In the genomic region with DNA sequence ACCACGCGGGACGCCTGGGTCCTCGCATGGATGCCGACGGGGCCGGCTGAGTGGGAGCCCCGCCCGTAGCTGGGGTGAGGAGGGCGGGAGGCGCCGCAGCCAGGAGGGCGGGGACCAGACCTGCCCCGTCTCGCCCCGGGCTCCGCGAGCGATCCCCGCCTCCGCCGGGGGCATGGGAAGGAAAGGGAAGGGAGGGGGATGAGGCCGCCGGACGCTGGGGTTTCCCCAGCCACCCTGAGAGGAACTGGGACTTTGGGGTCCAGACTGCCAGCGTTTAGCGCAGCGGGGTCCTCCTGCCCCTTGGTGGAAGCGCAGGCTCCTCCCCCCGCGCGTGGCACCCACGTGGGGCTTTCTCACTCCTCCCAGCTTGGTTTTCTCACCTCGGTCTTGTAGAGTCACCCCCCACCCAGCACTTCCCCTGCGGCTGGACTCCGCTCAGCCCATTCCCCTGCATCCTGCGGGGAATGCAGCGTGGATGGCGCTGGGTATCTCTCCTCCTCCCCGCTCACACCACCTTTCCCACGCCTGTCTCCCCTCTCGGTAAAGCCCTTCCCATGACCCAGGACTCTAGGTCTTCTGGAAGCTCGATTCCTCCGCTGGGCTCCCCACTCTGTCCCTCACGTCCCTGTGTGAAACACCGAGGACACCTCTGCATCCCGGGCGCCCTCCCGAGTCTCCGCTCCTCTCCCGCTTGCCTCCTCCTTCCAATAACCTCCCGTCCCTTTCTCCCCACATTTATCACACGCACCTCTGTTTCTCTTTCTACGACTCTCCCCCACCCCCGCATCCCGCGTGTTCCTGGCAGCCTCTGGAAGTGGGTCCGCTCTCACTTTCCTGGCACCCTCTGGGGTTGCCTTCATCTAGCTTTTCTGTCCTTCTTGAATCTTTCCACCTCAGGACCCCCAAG, we compare ENCODE assay signal across 8 cellular contexts. TPM values are rescaled to one million over a fixed set of nuclear protein-coding genes. Genes with fewer than 3 reads are reported as not detected.
DNase-seq lines count a peak whose midpoint lies in the region; ATAC-seq and TF ChIP-seq lines count a peak whose summit lies in the region.

No MANE protein-coding gene starts in this region.

- peak overlapping the region; percentile 93 for H3K4me3 ChIP-seq in fibroblast of pulmonary artery (replicated peaks; ENCODE audit: low read depth, low read length)
- peak overlapping the region; percentile 53 for H3K4me3 ChIP-seq in neuron (ENCODE audit: low read length)
- H3K4me3 ChIP-seq in subcutaneous abdominal adipose tissue (ENCODE audit: low read depth in 1 of 5, low read length in 5 of 5), result peak overlapping the region; percentile 69 to 89 (median 83)

- DNase-seq in HFFc6 (no peak), OCI-M1 (lab: John Stamatoyannopoulos, UW) (peak; percentile 86), fibroblast of pulmonary artery (ENCODE audit: low read depth) (peak; percentile 60)
- DNase-seq in activated T-cell treated with anti-CD3 and anti-CD28 coated beads, Interleukin-2, amount 50 U/mL, for 72 hours, result peak; percentile 77 to 87

- TF ChIP-seq POLR2A in GM10847 (IDR thresholded peaks at IDR 0.05; ENCODE audit: extremely low read depth, insufficient read length), result peak; percentile 61

- no peaks in the 10 kb centered on the region for H3K27me3 Mint-ChIP-seq in HFFc6 (ENCODE audit: insufficient read depth)
- no peaks in the 10 kb centered on the region for H3K27me3 Mint-ChIP-seq in activated T-cell treated with anti-CD3 and anti-CD28 coated beads, Interleukin-2, amount 50 U/mL, for 72 hours (ENCODE audit: low read depth)

- peaks cover 24% of the 10 kb centered on the region for H3K4me1 ChIP-seq in neuron (ENCODE audit: insufficient read depth, low read length)
- peaks cover 4 to 70% (median 42%) of the 10 kb centered on the region in 5 donors for H3K4me1 ChIP-seq in subcutaneous abdominal adipose tissue (ENCODE audit: control insufficient read depth in 5 of 5, insufficient read depth in 5 of 5, low read length in 5 of 5)

- H3K9ac ChIP-seq in subcutaneous abdominal adipose tissue (ENCODE audit: low read length in 5 of 5), result peak overlapping the region; percentile 9 to 80 (median 77)

- no peak for TF ChIP-seq CTCF in HFFc6 (IDR thresholded peaks at IDR 0.05)
- no peak for TF ChIP-seq CTCF in fibroblast of pulmonary artery (IDR thresholded peaks at IDR 0.05; ENCODE audit: low read length, missing control alignments)

- peak overlapping the region; percentile 73 for H2AFZ ChIP-seq in neuron (ENCODE audit: low read depth, low read length)

- peak; percentile 56 to 58 for ATAC-seq in activated T-cell treated with anti-CD3 and anti-CD28 coated beads, Interleukin-2, amount 50 U/mL, for 72 hours (replicated peaks in 1 of 2)
- no peak for ATAC-seq in GM21717 (IDR thresholded peaks at IDR 0.05; ENCODE audit: unreplicated experiment)

- H3K9me3 ChIP-seq in neuron (ENCODE audit: low read length) (no peaks in the 10 kb centered on the region), subcutaneous abdominal adipose tissue (ENCODE audit: control insufficient read depth in 5 of 5, low read length in 5 of 5) (no peaks in the 10 kb centered on the region)

- H3K27ac Mint-ChIP-seq in HFFc6, result peak overlapping the region; percentile 77
- H3K27ac Mint-ChIP-seq in activated T-cell treated with anti-CD3 and anti-CD28 coated beads, Interleukin-2, amount 50 U/mL, for 72 hours, result peak overlapping the region; percentile 96

- H3K36me3 ChIP-seq in neuron (ENCODE audit: insufficient read depth, low read length) (peaks cover 4% of the 10 kb centered on the region), subcutaneous abdominal adipose tissue (ENCODE audit: control insufficient read depth in 5 of 5, insufficient read depth in 5 of 5, low read length in 5 of 5) (peaks cover 0 to 12% (median 5%) of the 10 kb centered on the region in 5 donors)

- H3K36me3 Mint-ChIP-seq in HFFc6 (ENCODE audit: low read depth), result peaks cover 5% of the 10 kb centered on the region
- H3K36me3 Mint-ChIP-seq in activated T-cell treated with anti-CD3 and anti-CD28 coated beads, Interleukin-2, amount 50 U/mL, for 72 hours (ENCODE audit: insufficient read depth in 2 of 2), result peaks cover 15 to 30% of the 10 kb centered on the region in 2 donors

- H3K27me3 ChIP-seq in neuron (ENCODE audit: insufficient read depth, low read length) (peaks cover 20% of the 10 kb centered on the region), subcutaneous abdominal adipose tissue (ENCODE audit: control insufficient read depth in 5 of 5, insufficient read depth in 4 of 5, low read length in 5 of 5) (peaks cover 0 to 18% (median 6%) of the 10 kb centered on the region in 5 donors)

- peaks cover 30% of the 10 kb centered on the region for H3K4me1 Mint-ChIP-seq in HFFc6 (ENCODE audit: low read depth)
- H3K4me1 Mint-ChIP-seq in activated T-cell treated with anti-CD3 and anti-CD28 coated beads, Interleukin-2, amount 50 U/mL, for 72 hours (ENCODE audit: low read depth), result peaks cover 69% of the 10 kb centered on the region

- no peaks in the 10 kb centered on the region for H3K9me3 Mint-ChIP-seq in HFFc6
- peaks cover 0 to 2% of the 10 kb centered on the region in 2 donors for H3K9me3 Mint-ChIP-seq in activated T-cell treated with anti-CD3 and anti-CD28 coated beads, Interleukin-2, amount 50 U/mL, for 72 hours

- H3K4me3 Mint-ChIP-seq in HFFc6, result peak overlapping the region; percentile 99
- peak overlapping the region; percentile 86 to 97 for H3K4me3 Mint-ChIP-seq in activated T-cell treated with anti-CD3 and anti-CD28 coated beads, Interleukin-2, amount 50 U/mL, for 72 hours

- H3K27ac ChIP-seq in subcutaneous abdominal adipose tissue (ENCODE audit: low read depth, low read length), result peak overlapping the region; percentile 71

RNA-seq across cellular contexts. Expression of gene TGFB1, which starts 2.1 kb away (rescaled TPM):
- total RNA-seq in HFFc6 (2021; fragmentation: NEBNext Ultra II Directional; extraction: Animal tissue kit (Norgen Biotek cat#: 25700)), result 100 to 1,000 TPM; 150 to 163 (median 158) TPM
- total RNA-seq in activated T-cell treated with anti-CD3 and anti-CD28 coated beads, Interleukin-2, amount 50 U/mL, for 72 hours, result 10 to 100 TPM; 93.5 to 94.2 TPM

RNA-seq across cellular contexts. Expression of gene B9D2, which starts 12.4 kb away (rescaled TPM):
- total RNA-seq in HFFc6 (2021; fragmentation: NEBNext Ultra II Directional; extraction: Animal tissue kit (Norgen Biotek cat#: 25700)), result 1 to 10 TPM; 4.9 to 6.8 (median 6.3) TPM
- 1 to 10 TPM; 6.4 to 7.7 TPM for total RNA-seq in activated T-cell treated with anti-CD3 and anti-CD28 coated beads, Interleukin-2, amount 50 U/mL, for 72 hours

RNA-seq across cellular contexts. Expression of gene TMEM91, which starts 24.7 kb away (rescaled TPM):
- 1 to 10 TPM; 1.4 to 2.6 (median 1.7) TPM for total RNA-seq in HFFc6 (2021; fragmentation: NEBNext Ultra II Directional; extraction: Animal tissue kit (Norgen Biotek cat#: 25700))
- total RNA-seq in activated T-cell treated with anti-CD3 and anti-CD28 coated beads, Interleukin-2, amount 50 U/mL, for 72 hours, result 10 to 100 TPM; 12.3 to 12.8 TPM

RNA-seq across cellular contexts. Expression of gene CCDC97, which starts 41.6 kb away (rescaled TPM):
- 10 to 100 TPM; 15.4 to 19.1 (median 16.8) TPM for total RNA-seq in HFFc6 (2021; fragmentation: NEBNext Ultra II Directional; extraction: Animal tissue kit (Norgen Biotek cat#: 25700))
- 10 to 100 TPM; 28.8 to 33.4 TPM for total RNA-seq in activated T-cell treated with anti-CD3 and anti-CD28 coated beads, Interleukin-2, amount 50 U/mL, for 72 hours

RNA-seq across cellular contexts. Expression of gene EXOSC5, which starts 45.6 kb away (rescaled TPM):
- total RNA-seq in HFFc6 (2021; fragmentation: NEBNext Ultra II Directional; extraction: Animal tissue kit (Norgen Biotek cat#: 25700)), result 10 to 100 TPM; 16.5 to 23.5 (median 18.1) TPM
- total RNA-seq in activated T-cell treated with anti-CD3 and anti-CD28 coated beads, Interleukin-2, amount 50 U/mL, for 72 hours, result 10 to 100 TPM; 30.3 to 30.7 TPM
